22 cellular contexts compared by ENCODE assay signal in genomic region chr1:7567376-7567775, GRCh38.
A peak's percentile ranks its signal among the peaks of the same experiment; 100 is the strongest.
DNase-seq lines count a peak whose midpoint lies in the region; ATAC-seq and TF ChIP-seq lines count a peak whose summit lies in the region.
"Had no signal": no experiment of that assay in that cellular context is flagged by ENCODE, and none has a peak within 500 bp of the region (broad histone marks: within the 10 kb centered on the region; RNA-seq: fewer than 3 reads in every experiment).

No MANE protein-coding gene starts in this region.

- peaks cover under 1% of the 10 kb centered on the region for H3K4me1 Mint-ChIP-seq in glutamatergic neuron (ENCODE audit: low read depth, unreplicated experiment)
- H3K4me1 Mint-ChIP-seq: B cell; CD4-positive, CD25-positive, alpha-beta regulatory T cell had no signal

- peaks cover 3% of the 10 kb centered on the region for H3K9me3 Mint-ChIP-seq in glutamatergic neuron (ENCODE audit: unreplicated experiment)
- H3K9me3 Mint-ChIP-seq: CD8-positive, alpha-beta T cell; HFFc6 had no signal

- H3K27me3 ChIP-seq in osteoblast (ENCODE audit: insufficient read depth, low read length): peaks cover 3% of the 10 kb centered on the region
- H3K27me3 ChIP-seq in effector memory CD4-positive, alpha-beta T cell (replicated peaks; ENCODE audit: control insufficient read depth, insufficient read depth, low read length, poor library complexity, severe bottlenecking): no peaks in the 10 kb centered on the region
- H3K27me3 ChIP-seq: BLaER1 had no signal

- no peaks in the 10 kb centered on the region for H3K27me3 Mint-ChIP-seq in glutamatergic neuron (ENCODE audit: unreplicated experiment)
- H3K27me3 Mint-ChIP-seq: CD4-positive, CD25-positive, alpha-beta regulatory T cell had no signal

- ATAC-seq in left cardiac atrium (no peak), GM21825 (IDR thresholded peaks at IDR 0.05; ENCODE audit: unreplicated experiment) (no peak), GM19397 (IDR thresholded peaks at IDR 0.05; ENCODE audit: unreplicated experiment) (no peak)
- ATAC-seq: CD8-positive, alpha-beta T cell; GM12878 had no signal

- no peak overlapping the region for H3K4me3 ChIP-seq in osteoblast (ENCODE audit: insufficient read depth, low read length)
- H3K4me3 ChIP-seq in effector memory CD4-positive, alpha-beta T cell (ENCODE audit: insufficient read depth, low read depth, low read length, poor library complexity, severe bottlenecking): no peak overlapping the region
- H3K4me3 ChIP-seq: BLaER1, GM12878, HAP-1 had no signal

- no peaks in the 10 kb centered on the region for H3K36me3 Mint-ChIP-seq in glutamatergic neuron (ENCODE audit: unreplicated experiment)
- H3K36me3 Mint-ChIP-seq: CD4-positive, CD25-positive, alpha-beta regulatory T cell; CD8-positive, alpha-beta T cell had no signal

- no peak overlapping the region for H3K27ac Mint-ChIP-seq in glutamatergic neuron (ENCODE audit: unreplicated experiment)
- H3K27ac Mint-ChIP-seq: B cell; CD4-positive, CD25-positive, alpha-beta regulatory T cell; CD8-positive, alpha-beta T cell; HFFc6 had no signal

- no peaks in the 10 kb centered on the region for H4K20me1 ChIP-seq in osteoblast (ENCODE audit: insufficient read depth, low read length)
- H4K20me1 ChIP-seq: BLaER1 had no signal

- H3K9me3 ChIP-seq in osteoblast (ENCODE audit: low read depth, low read length): no peaks in the 10 kb centered on the region
- no peaks in the 10 kb centered on the region for H3K9me3 ChIP-seq in effector memory CD4-positive, alpha-beta T cell (ENCODE audit: control insufficient read depth, low read length)
- H3K9me3 ChIP-seq: BLaER1, HAP-1 had no signal

- no peak overlapping the region for H3K4me2 ChIP-seq in osteoblast (ENCODE audit: insufficient read depth, low read length)
- H3K4me2 ChIP-seq: BLaER1 had no signal

- no peak overlapping the region for H3K27ac ChIP-seq in osteoblast (ENCODE audit: low read depth, low read length)
- H3K27ac ChIP-seq in effector memory CD4-positive, alpha-beta T cell (ENCODE audit: insufficient read depth, low read length, poor library complexity, severe bottlenecking): no peak overlapping the region
- H3K27ac ChIP-seq: 22Rv1, BLaER1, C4-2B had no signal

- no peaks in the 10 kb centered on the region for H3K36me3 ChIP-seq in osteoblast (ENCODE audit: insufficient read depth, low read length)
- no peaks in the 10 kb centered on the region for H3K36me3 ChIP-seq in effector memory CD4-positive, alpha-beta T cell (ENCODE audit: control insufficient read depth, insufficient read depth, low read length)
- H3K36me3 ChIP-seq: BLaER1, HAP-1 had no signal

- no peaks in the 10 kb centered on the region for H3K79me2 ChIP-seq in osteoblast (ENCODE audit: insufficient read depth, low read length)

- H3K4me3 Mint-ChIP-seq in glutamatergic neuron (ENCODE audit: unreplicated experiment): no peak overlapping the region
- H3K4me3 Mint-ChIP-seq: B cell; CD4-positive, CD25-positive, alpha-beta regulatory T cell; CD8-positive, alpha-beta T cell; HFFc6 had no signal

- H2AFZ ChIP-seq in osteoblast (ENCODE audit: low read length): no peak overlapping the region

- intact Hi-C loops in left cardiac atrium (cut with DNase I): no loop called here
- intact Hi-C loops in cardiac septum (cut with DNase I): no loop called here

- peak; percentile 2 for DNase-seq in left cardiac atrium
- no peak for DNase-seq in cardiac septum (ENCODE audit: low spot score)
- peak; percentile 8 for DNase-seq in glutamatergic neuron
- peak; percentile 67 for DNase-seq in osteoblast (ENCODE audit: insufficient read length, low spot score, missing footprints)
- DNase-seq in NCI-H748 (lab: John Stamatoyannopoulos, UW; ENCODE audit: unreplicated experiment): no peak
- no peak for DNase-seq in effector memory CD4-positive, alpha-beta T cell
- DNase-seq: CD4-positive, CD25-positive, alpha-beta regulatory T cell; CD8-positive, alpha-beta T cell; DMS 273 treated with DMSO at 0.1 percent for 48 hours; DMS79; EL; GDM1; GOT3; HFFc6 had no signal

- no peak for TF ChIP-seq CTCF in glutamatergic neuron (IDR thresholded peaks at IDR 0.05; ENCODE audit: partially characterized antibody, unreplicated experiment)
- no peak for TF ChIP-seq CTCF in osteoblast (IDR thresholded peaks at IDR 0.05; ENCODE audit: extremely low read depth, low read depth, low read length)

- H3K4me1 ChIP-seq in osteoblast (ENCODE audit: insufficient read depth, low read length): no peaks in the 10 kb centered on the region
- H3K4me1 ChIP-seq in effector memory CD4-positive, alpha-beta T cell (ENCODE audit: control insufficient read depth, insufficient read depth, low read length, poor library complexity, severe bottlenecking): no peaks in the 10 kb centered on the region
- H3K4me1 ChIP-seq: BLaER1, HAP-1 had no signal

Comparison
In these comparisons a context has a peak if more than half of its experiments do, and no peak if none do; other contexts are left out.
1. DNase-seq: peak in left cardiac atrium (single experiment), glutamatergic neuron (single experiment) and osteoblast (single experiment); none in cardiac septum (single experiment), NCI-H748 (single experiment) and effector memory CD4-positive, alpha-beta T cell (0 of 3).